In the genomic region with DNA sequence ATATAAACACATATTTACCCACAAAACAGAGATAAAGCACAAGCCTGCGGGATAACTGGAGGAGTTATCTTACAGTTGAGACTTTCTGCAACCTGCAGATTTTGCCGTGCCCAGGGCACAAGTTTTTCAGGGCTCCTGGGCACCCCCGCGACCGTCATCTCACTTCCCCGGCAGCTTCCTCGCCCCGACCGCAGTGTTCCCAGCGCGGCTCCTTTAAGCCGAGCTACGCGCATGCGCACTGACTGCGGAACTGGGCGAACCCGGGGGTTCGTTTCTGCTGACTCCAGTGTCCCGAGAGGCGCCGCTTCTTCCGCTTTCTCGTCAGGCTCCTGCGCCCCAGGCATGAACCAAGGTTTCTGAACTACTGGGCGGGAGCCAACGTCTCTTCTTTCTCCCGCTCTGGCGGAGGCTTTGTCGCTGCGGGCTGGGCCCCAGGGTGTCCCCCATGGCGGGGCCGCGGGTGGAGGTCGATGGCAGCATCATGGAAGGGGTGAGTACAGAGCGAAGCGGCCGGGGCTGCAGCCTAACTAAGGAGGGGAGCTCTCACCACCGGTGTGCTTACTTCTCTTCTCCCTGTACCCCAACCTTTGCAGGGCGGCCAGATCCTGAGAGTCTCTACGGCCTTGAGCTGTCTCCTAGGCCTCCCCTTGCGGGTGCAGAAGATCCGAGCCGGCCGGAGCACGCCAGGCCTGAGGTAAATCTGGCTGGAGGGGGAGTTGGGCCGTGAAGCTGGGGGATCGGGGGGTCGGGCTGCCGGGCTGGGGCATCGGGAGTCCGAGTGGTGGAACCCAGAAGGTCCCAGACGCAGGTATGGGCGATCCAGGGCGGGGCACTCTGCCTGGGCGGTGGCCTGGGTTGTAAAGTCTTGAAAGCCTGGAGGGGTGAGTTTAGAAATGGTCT, we compare ENCODE assay signal across 1 cellular context.
TF ChIP-seq lines count a peak whose summit lies in the region.

A gene (plus strand): TSS at position 286 of the 900 bp plus-strand sequence. CDS start 160 bp downstream, at position 446.

TF ChIP-seq in HEK293, 187 proteins besides CTCF, POLR2A, EP300 and RAD21 (continued from another document):
- TF ChIP-seq, protein P1, sequence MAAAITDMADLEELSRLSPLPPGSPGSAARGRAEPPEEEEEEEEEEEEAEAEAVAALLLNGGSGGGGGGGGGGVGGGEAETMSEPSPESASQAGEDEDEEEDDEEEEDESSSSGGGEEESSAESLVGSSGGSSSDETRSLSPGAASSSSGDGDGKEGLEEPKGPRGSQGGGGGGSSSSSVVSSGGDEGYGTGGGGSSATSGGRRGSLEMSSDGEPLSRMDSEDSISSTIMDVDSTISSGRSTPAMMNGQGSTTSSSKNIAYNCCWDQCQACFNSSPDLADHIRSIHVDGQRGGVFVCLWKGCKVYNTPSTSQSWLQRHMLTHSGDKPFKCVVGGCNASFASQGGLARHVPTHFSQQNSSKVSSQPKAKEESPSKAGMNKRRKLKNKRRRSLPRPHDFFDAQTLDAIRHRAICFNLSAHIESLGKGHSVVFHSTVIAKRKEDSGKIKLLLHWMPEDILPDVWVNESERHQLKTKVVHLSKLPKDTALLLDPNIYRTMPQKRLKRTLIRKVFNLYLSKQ (tag by site-specific recombination; IDR thresholded peaks at IDR 0.05; ENCODE audit: borderline replicate concordance), result no peak
- no peak for TF ChIP-seq ZNF157 (tag by site-specific recombination; IDR thresholded peaks at IDR 0.05)
- TF ChIP-seq, protein P2, sequence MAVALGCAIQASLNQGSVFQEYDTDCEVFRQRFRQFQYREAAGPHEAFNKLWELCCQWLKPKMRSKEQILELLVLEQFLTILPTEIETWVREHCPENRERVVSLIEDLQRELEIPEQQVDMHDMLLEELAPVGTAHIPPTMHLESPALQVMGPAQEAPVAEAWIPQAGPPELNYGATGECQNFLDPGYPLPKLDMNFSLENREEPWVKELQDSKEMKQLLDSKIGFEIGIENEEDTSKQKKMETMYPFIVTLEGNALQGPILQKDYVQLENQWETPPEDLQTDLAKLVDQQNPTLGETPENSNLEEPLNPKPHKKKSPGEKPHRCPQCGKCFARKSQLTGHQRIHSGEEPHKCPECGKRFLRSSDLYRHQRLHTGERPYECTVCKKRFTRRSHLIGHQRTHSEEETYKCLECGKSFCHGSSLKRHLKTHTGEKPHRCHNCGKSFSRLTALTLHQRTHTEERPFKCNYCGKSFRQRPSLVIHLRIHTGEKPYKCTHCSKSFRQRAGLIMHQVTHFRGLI (tag by site-specific recombination; IDR thresholded peaks at IDR 0.05), result no peak
- TF ChIP-seq ZNF302 (tag by site-specific recombination; IDR thresholded peaks at IDR 0.05; ENCODE audit: low read depth), result no peak
- no peak for TF ChIP-seq ZNF202 (tag by site-specific recombination; IDR thresholded peaks at IDR 0.05; ENCODE audit: borderline replicate concordance)
- no peak for TF ChIP-seq MZF1 (tag by site-specific recombination; IDR thresholded peaks at IDR 0.05; ENCODE audit: borderline replicate concordance)
- no peak for TF ChIP-seq SETDB1 (IDR thresholded peaks at IDR 0.05; ENCODE audit: insufficient read length, low read length)
- no peak for TF ChIP-seq ZNF426 (tag by site-specific recombination; IDR thresholded peaks at IDR 0.05)
- TF ChIP-seq, protein P3, sequence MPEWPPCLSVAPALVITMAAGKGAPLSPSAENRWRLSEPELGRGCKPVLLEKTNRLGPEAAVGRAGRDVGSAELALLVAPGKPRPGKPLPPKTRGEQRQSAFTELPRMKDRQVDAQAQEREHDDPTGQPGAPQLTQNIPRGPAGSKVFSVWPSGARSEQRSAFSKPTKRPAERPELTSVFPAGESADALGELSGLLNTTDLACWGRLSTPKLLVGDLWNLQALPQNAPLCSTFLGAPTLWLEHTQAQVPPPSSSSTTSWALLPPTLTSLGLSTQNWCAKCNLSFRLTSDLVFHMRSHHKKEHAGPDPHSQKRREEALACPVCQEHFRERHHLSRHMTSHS (tag by site-specific recombination; IDR thresholded peaks at IDR 0.05), result no peak
- no peak for TF ChIP-seq FEZF1 (tag by site-specific recombination; IDR thresholded peaks at IDR 0.05)
- TF ChIP-seq, protein P4, sequence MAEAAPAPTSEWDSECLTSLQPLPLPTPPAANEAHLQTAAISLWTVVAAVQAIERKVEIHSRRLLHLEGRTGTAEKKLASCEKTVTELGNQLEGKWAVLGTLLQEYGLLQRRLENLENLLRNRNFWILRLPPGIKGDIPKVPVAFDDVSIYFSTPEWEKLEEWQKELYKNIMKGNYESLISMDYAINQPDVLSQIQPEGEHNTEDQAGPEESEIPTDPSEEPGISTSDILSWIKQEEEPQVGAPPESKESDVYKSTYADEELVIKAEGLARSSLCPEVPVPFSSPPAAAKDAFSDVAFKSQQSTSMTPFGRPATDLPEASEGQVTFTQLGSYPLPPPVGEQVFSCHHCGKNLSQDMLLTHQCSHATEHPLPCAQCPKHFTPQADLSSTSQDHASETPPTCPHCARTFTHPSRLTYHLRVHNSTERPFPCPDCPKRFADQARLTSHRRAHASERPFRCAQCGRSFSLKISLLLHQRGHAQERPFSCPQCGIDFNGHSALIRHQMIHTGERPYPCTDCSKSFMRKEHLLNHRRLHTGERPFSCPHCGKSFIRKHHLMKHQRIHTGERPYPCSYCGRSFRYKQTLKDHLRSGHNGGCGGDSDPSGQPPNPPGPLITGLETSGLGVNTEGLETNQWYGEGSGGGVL (tag by site-specific recombination; IDR thresholded peaks at IDR 0.05), result no peak
- TF ChIP-seq ZNF701 (tag by site-specific recombination; IDR thresholded peaks at IDR 0.05), result no peak
